1 cellular context compared by ENCODE assay signal in the genomic region with DNA sequence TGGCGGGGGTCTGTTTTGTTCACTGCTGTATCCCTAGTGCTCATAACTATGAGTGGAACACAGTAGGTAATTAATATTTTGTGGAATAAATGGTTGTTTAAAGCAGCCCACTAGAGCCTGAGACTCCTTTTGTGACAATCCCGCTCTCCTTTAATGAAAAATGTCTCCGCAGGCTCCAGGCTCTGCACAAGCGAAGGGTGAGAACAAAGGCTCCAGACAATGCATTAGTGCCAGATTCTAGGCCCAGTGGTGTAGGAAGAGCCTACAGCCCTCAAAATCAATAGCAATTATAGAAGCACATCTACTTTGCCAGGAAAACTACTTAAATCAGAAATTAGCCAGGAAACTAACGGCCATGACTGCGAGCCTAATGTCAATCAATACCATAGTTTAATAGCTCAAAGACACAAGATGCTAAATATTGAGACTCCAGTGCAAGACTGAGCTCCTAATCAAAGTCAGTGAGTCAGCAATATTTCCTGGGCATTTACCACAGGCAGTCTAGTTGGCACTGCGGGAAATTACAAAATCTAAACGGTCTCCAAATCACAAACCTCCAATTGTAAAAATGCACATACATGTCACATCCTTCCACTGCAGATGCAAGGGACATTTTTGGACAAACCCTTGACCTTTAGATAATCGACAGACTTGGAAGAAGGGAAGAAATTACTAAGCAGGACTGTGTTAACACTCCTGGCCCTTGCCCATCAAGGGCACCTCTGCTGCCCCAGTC.
TF ChIP-seq lines count a peak whose summit lies in the region.

No MANE protein-coding gene starts in this region.

TF ChIP-seq in WTC11, 78 proteins besides CTCF, POLR2A, EP300 and RAD21 (continued from another document):
- TF ChIP-seq, protein P1, sequence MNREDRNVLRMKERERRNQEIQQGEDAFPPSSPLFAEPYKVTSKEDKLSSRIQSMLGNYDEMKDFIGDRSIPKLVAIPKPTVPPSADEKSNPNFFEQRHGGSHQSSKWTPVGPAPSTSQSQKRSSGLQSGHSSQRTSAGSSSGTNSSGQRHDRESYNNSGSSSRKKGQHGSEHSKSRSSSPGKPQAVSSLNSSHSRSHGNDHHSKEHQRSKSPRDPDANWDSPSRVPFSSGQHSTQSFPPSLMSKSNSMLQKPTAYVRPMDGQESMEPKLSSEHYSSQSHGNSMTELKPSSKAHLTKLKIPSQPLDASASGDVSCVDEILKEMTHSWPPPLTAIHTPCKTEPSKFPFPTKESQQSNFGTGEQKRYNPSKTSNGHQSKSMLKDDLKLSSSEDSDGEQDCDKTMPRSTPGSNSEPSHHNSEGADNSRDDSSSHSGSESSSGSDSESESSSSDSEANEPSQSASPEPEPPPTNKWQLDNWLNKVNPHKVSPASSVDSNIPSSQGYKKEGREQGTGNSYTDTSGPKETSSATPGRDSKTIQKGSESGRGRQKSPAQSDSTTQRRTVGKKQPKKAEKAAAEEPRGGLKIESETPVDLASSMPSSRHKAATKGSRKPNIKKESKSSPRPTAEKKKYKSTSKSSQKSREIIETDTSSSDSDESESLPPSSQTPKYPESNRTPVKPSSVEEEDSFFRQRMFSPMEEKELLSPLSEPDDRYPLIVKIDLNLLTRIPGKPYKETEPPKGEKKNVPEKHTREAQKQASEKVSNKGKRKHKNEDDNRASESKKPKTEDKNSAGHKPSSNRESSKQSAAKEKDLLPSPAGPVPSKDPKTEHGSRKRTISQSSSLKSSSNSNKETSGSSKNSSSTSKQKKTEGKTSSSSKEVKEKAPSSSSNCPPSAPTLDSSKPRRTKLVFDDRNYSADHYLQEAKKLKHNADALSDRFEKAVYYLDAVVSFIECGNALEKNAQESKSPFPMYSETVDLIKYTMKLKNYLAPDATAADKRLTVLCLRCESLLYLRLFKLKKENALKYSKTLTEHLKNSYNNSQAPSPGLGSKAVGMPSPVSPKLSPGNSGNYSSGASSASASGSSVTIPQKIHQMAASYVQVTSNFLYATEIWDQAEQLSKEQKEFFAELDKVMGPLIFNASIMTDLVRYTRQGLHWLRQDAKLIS (CRISPR knock-in tag; IDR thresholded peaks at IDR 0.05; ENCODE audit: borderline replicate concordance) = no peak
